ENCODE assay signal across 2 cellular contexts in genomic region chr2:181751266-181752030, GRCh38.
TF ChIP-seq lines count a peak whose summit lies in the region.

No MANE protein-coding gene starts in this region.

TF ChIP-seq in HepG2, 621 proteins besides CTCF, POLR2A, EP300 and RAD21:
- TF ChIP-seq ZNF33A (CRISPR knock-in tag; IDR thresholded peaks at IDR 0.05; ENCODE audit: borderline replicate concordance) = no peak
- TF ChIP-seq ZNF382 (CRISPR knock-in tag; IDR thresholded peaks at IDR 0.05; ENCODE audit: borderline replicate concordance) = no peak
- no peak for TF ChIP-seq SNAPC4 (CRISPR knock-in tag; IDR thresholded peaks at IDR 0.05)
- TF ChIP-seq ZNF558 (CRISPR knock-in tag; IDR thresholded peaks at IDR 0.05; ENCODE audit: borderline replicate concordance) = no peak
- TF ChIP-seq NONO (IDR thresholded peaks at IDR 0.05) = 0 out of 2 replicates have a peak, but pooled peaks have one; percentile 43
- TF ChIP-seq NONO (CRISPR knock-in tag; conservative IDR thresholded peaks at IDR 0.05) = no peak
- TF ChIP-seq ADNP (CRISPR knock-in tag; IDR thresholded peaks at IDR 0.05) = no peak
- no peak for TF ChIP-seq AFF4 (CRISPR knock-in tag; IDR thresholded peaks at IDR 0.05)
- peak; percentile 87 for TF ChIP-seq HNRNPK (IDR thresholded peaks at IDR 0.05; ENCODE audit: low read depth, low read length, poor library complexity, severe bottlenecking)
- no peak for TF ChIP-seq ZNF549 (CRISPR knock-in tag; IDR thresholded peaks at IDR 0.05)
- TF ChIP-seq KAT8 (CRISPR knock-in tag; IDR thresholded peaks at IDR 0.05) = no peak
- TF ChIP-seq EZH2 (conservative IDR thresholded peaks at IDR 0.05; ENCODE audit: low read depth, low read length) = no peak
- TF ChIP-seq ETV5 (CRISPR knock-in tag; IDR thresholded peaks at IDR 0.05; ENCODE audit: borderline replicate concordance) = no peak
- no peak for TF ChIP-seq RXRA (CRISPR knock-in tag; IDR thresholded peaks at IDR 0.05)
- TF ChIP-seq ZNF790 (CRISPR knock-in tag; IDR thresholded peaks at IDR 0.05; ENCODE audit: borderline replicate concordance) = no peak
TF ChIP-seq in HepG2: peak in this region for 2.

TF ChIP-seq in H1, 55 proteins besides CTCF, POLR2A, EP300 and RAD21:
- TF ChIP-seq CTBP2 (IDR thresholded peaks at IDR 0.05; ENCODE audit: borderline replicate concordance, insufficient read depth, insufficient read length, low read length) = no peak
- TF ChIP-seq GABPA (IDR thresholded peaks at IDR 0.05; ENCODE audit: borderline replicate concordance, insufficient read depth, low read length) = no peak
- no peak for TF ChIP-seq BACH1 (IDR thresholded peaks at IDR 0.05; ENCODE audit: low read length)
- TF ChIP-seq YY1 (IDR thresholded peaks at IDR 0.05; ENCODE audit: low read depth, low read length) = no peak
- no peak for TF ChIP-seq ZNF274 (IDR thresholded peaks at IDR 0.05; ENCODE audit: borderline replicate concordance, extremely low read depth, low read length)
- TF ChIP-seq FOSL1 (IDR thresholded peaks at IDR 0.05; ENCODE audit: insufficient read depth, low read depth, low read length) = no peak
- no peak for TF ChIP-seq CBX5 (IDR thresholded peaks at IDR 0.05; ENCODE audit: low read depth, low read length)
TF ChIP-seq in H1: peak in this region for 0.
